In the genomic region with DNA sequence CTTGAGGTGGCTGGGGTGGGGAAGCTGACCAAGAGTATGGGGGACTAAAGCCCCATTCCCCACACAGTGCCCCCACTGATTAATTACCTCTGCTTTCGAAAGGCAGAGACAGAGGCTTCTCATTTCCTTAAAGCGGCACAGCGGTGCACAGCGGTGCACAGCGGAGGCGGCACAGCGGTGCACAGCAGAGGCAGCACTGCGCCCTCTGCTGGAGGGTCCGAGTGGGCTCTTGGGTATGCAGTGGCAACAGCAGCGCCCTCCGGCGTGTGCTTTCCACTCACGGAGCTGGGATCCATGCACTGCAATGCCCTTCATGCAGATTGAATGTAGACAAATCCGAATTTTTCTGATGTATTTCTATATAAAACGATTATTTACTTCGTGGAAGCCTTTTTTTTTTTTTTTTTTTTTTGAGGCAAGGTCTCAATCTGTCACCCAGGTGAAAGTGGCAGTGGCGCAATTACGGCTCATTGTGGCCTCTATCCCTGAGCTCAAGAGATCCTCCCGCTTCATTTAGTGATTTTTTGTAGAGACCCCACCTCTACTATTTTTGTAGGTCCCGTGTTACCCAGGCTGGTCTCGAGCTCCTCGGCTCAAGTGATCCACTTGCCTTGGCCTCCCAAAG, we compare ENCODE assay signal across 8 cellular contexts. TPM values are rescaled to one million over a fixed set of nuclear protein-coding genes. Genes with fewer than 3 reads are reported as not detected.
A peak's percentile ranks its signal among the peaks of the same experiment; 100 is the strongest.
DNase-seq lines count a peak whose midpoint lies in the region; ATAC-seq and TF ChIP-seq lines count a peak whose summit lies in the region.

No MANE protein-coding gene starts in this region.

- TF ChIP-seq CTCF in omental fat pad (IDR thresholded peaks at IDR 0.05): no peak

- TF ChIP-seq POLR2A in GM18505 (IDR thresholded peaks at IDR 0.05; ENCODE audit: borderline replicate concordance, extremely low read depth, insufficient read depth, insufficient read length): no peak

- peak; percentile 7 for DNase-seq in NCI-H460 (ENCODE audit: extremely low read depth, low read depth)
- peak; percentile 68 for DNase-seq in activated T-cell treated with anti-CD3 and anti-CD28 coated beads, Interleukin-2, amount 50 U/mL, for 1 hour
- peak; percentile 8 for DNase-seq in fibroblast of the conjunctiva (ENCODE audit: low read depth)
- peak; percentile 19 for DNase-seq in renal cortical epithelial cell (ENCODE audit: low read depth)
- DNase-seq in inferior parietal cortex (ENCODE audit: extremely low spot score): no peak
- DNase-seq in omental fat pad (ENCODE audit: low spot score): no peak

- ATAC-seq in GM18505 (IDR thresholded peaks at IDR 0.05; ENCODE audit: unreplicated experiment) (peak; percentile 99), HG02571 (IDR thresholded peaks at IDR 0.05; ENCODE audit: unreplicated experiment) (peak; percentile 95), omental fat pad (ENCODE audit: low FRiP score) (no peak)

RNA-seq across cellular contexts. Expression of a gene that starts 19.7 kb away (rescaled TPM):
- total RNA-seq in NCI-H460 (2014; rRNA removed; shearing (Covaris generic)): 55.0 and 55.9 TPM in 2 replicates
- 82.5 and 93.6 TPM in 2 replicates for polyA plus RNA-seq in NCI-H460 (2014; cell fraction: nucleus; rRNA removed)
- total RNA-seq in renal cortical epithelial cell (36.7 and 62.7 TPM in 2 replicates), omental fat pad (10 to 100 TPM; 13.0 to 23.5 (median 19.4) TPM)

Comparison
In these comparisons a context has a peak if more than half of its experiments do, and no peak if none do; other contexts are left out.
1. DNase-seq: peak in NCI-H460 (single experiment), activated T-cell treated with anti-CD3 and anti-CD28 coated beads, Interleukin-2, amount 50 U/mL, for 1 hour (single experiment), fibroblast of the conjunctiva (single experiment) and renal cortical epithelial cell (single experiment); none in inferior parietal cortex (single experiment) and omental fat pad (single experiment).